Comparison of ENCODE assay signal across 21 cellular contexts in genomic region chr2:84844141-84844540, GRCh38. TPM values are rescaled to one million over a fixed set of nuclear protein-coding genes. Genes with fewer than 3 reads are reported as not detected.
A peak's percentile ranks its signal among the peaks of the same experiment; 100 is the strongest.
DNase-seq lines count a peak whose midpoint lies in the region; ATAC-seq and TF ChIP-seq lines count a peak whose summit lies in the region.
"Had no signal": no experiment of that assay in that cellular context is flagged by ENCODE, and none has a peak within 500 bp of the region (broad histone marks: within the 10 kb centered on the region; RNA-seq: fewer than 3 reads in every experiment).

No MANE protein-coding gene starts in this region.

- no peaks in the 10 kb centered on the region for H3K27me3 ChIP-seq in BLaER1 treated with 17β-estradiol and CSF1 and Interleukin-3, amounts not matched to agents 10 nM and 100 nM
- H3K27me3 ChIP-seq in H9 (ENCODE audit: insufficient read depth, low read length), result no peaks in the 10 kb centered on the region
- H3K27me3 ChIP-seq: heart right ventricle, ovary, sigmoid colon, upper lobe of left lung had no signal

- H4K5ac ChIP-seq in H9 (ENCODE audit: insufficient read length, low read depth, low read length), result no peak overlapping the region

- H2BK15ac ChIP-seq in H9 (ENCODE audit: low read depth, low read length), result no peak overlapping the region

- no CpG with 5 or more reads among the region's 8 CpGs for WGBS in H9 (ENCODE audit: extremely low coverage, insufficient read length, low lambda C conversion rate)

- no peak overlapping the region for H3K23ac ChIP-seq in H9 (ENCODE audit: insufficient read length, low read depth, low read length)

- peaks cover 81% of the 10 kb centered on the region for H3K4me1 Mint-ChIP-seq in activated CD4-positive, alpha-beta T cell treated with anti-CD3 and anti-CD28 coated beads, Interleukin-2, amount 10 ng/mL, durations not matched to agents 24 days and 14 days
- H3K4me1 Mint-ChIP-seq in activated T-helper 1 cell treated with anti-CD3 and anti-CD28 coated beads, Interleukin-12 subunit alpha, Interleukin-12 subunit beta, Interleukin-2, Interleukin-4 antibody, amounts not matched to agents 30 ng/mL and 10 ng/mL and 1 ng/mL, durations not matched to agents 14 hours and 24 hours and 36 hours (ENCODE audit: low read depth), result peaks cover 89% of the 10 kb centered on the region
- peaks cover 8 to 12% of the 10 kb centered on the region in 2 experiments for H3K4me1 Mint-ChIP-seq in H9
- H3K4me1 Mint-ChIP-seq: brain had no signal

- H3K36me3 ChIP-seq in BLaER1 treated with 17β-estradiol and CSF1 and Interleukin-3, amounts not matched to agents 10 nM and 100 nM, result no peaks in the 10 kb centered on the region
- H3K36me3 ChIP-seq: heart right ventricle, ovary, sigmoid colon, upper lobe of left lung had no signal

- H3K79me2 ChIP-seq in H9 (ENCODE audit: insufficient read depth, low read length), result no peaks in the 10 kb centered on the region

- no peak for ATAC-seq in GM19035 (IDR thresholded peaks at IDR 0.05; ENCODE audit: unreplicated experiment)
- ATAC-seq: HCT116, heart right ventricle had no signal

- H3K56ac ChIP-seq in H9 (ENCODE audit: insufficient read length, low read depth, low read length), result no peak overlapping the region

- H2BK12ac ChIP-seq in H9 (ENCODE audit: insufficient read length, low read depth, low read length), result no peak overlapping the region

- H4K20me1 ChIP-seq in BLaER1 treated with 17β-estradiol and CSF1 and Interleukin-3, amounts not matched to agents 10 nM and 100 nM, result no peaks in the 10 kb centered on the region
- no peaks in the 10 kb centered on the region for H4K20me1 ChIP-seq in H9 (ENCODE audit: control insufficient read depth, insufficient read depth, insufficient read length)

- peaks cover 0 to 23% (median 10%) of the 10 kb centered on the region in 11 experiments; a peak in 9 of 22 replicates for H3K9me3 ChIP-seq in BLaER1 treated with 17β-estradiol and CSF1 and Interleukin-3, amounts not matched to agents 10 nM and 100 nM (replicated peaks in 1 of 11)
- H3K9me3 ChIP-seq in H9 (ENCODE audit: control insufficient read depth, low read depth, low read length), result no peaks in the 10 kb centered on the region
- H3K9me3 ChIP-seq: heart right ventricle, ovary, sigmoid colon, upper lobe of left lung had no signal

- DNase-seq in activated CD4-positive, alpha-beta T cell treated with anti-CD3 and anti-CD28 coated beads, Interleukin-2, amount 10 ng/mL, durations not matched to agents 24 days and 14 days, result peak; percentile 61
- DNase-seq in activated CD4-positive, alpha-beta T cell treated with anti-CD3 and anti-CD28 coated beads, Interleukin-2, amount 50 U/mL, for 1 hour, result no peak
- DNase-seq in activated T-helper 1 cell treated with anti-CD3 and anti-CD28 coated beads, Interleukin-12 subunit alpha, Interleukin-12 subunit beta, Interleukin-2, Interleukin-4 antibody, amounts not matched to agents 30 ng/mL and 10 ng/mL and 1 ng/mL, durations not matched to agents 14 hours and 24 hours and 36 hours (ENCODE audit: low spot score), result no peak
- peak; percentile 16 for DNase-seq in mesenteric fat pad (ENCODE audit: low spot score)
- no peak for DNase-seq in NCI-H69 (lab: John Stamatoyannopoulos, UW)
- no peak for DNase-seq in H9
- DNase-seq: C1 segment of cervical spinal cord, DMS79 treated with DMSO at 0.1 percent for 48 hours, heart right ventricle, NCI-H1092, NCI-H2081, NCI-H446 treated with DMSO at 0.1 percent for 48 hours, ovary, RPMI8226, sigmoid colon, upper lobe of left lung had no signal

- peaks cover 37 to 94% (median 81%) of the 10 kb centered on the region in 10 experiments for H3K4me1 ChIP-seq in BLaER1 treated with 17β-estradiol and CSF1 and Interleukin-3, amounts not matched to agents 10 nM and 100 nM
- no peaks in the 10 kb centered on the region for H3K4me1 ChIP-seq in H9 (ENCODE audit: insufficient read depth, low read length)
- H3K4me1 ChIP-seq: sigmoid colon had no signal

- no peak overlapping the region for H3K14ac ChIP-seq in H9 (ENCODE audit: insufficient read depth, low read length)

- H2BK120ac ChIP-seq in H9 (ENCODE audit: low read depth, low read length, poor library complexity, severe bottlenecking), result no peak overlapping the region

- H3K4me2 ChIP-seq in BLaER1 treated with 17β-estradiol and CSF1 and Interleukin-3, amounts not matched to agents 10 nM and 100 nM, result peak overlapping the region; percentile 3 to 93 (median 84); a peak in 19 of 22 replicates
- H3K4me2 ChIP-seq in H9 (ENCODE audit: insufficient read depth, insufficient read length, low read length), result no peak overlapping the region

- no peak overlapping the region for H3K9ac ChIP-seq in BLaER1 treated with 17β-estradiol and CSF1 and Interleukin-3, amounts not matched to agents 10 nM and 100 nM
- H3K9ac ChIP-seq in H9 (ENCODE audit: extremely low read depth, insufficient read length, low read length), result no peak overlapping the region

- H3K27ac ChIP-seq in BLaER1 treated with 17β-estradiol and CSF1 and Interleukin-3, amounts not matched to agents 10 nM and 100 nM, result peak overlapping the region in 5 of 11 experiments; percentile 17 to 85 (median 75); a peak in 7 of 22 replicates
- H3K27ac ChIP-seq in H9 (ENCODE audit: insufficient read length, low read depth, low read length), result no peak overlapping the region
- H3K27ac ChIP-seq: ovary, sigmoid colon, upper lobe of left lung had no signal

- H3K4ac ChIP-seq in H9 (ENCODE audit: low read depth, low read length), result no peak overlapping the region

- H3K27ac Mint-ChIP-seq in activated CD4-positive, alpha-beta T cell treated with anti-CD3 and anti-CD28 coated beads, Interleukin-2, amount 10 ng/mL, durations not matched to agents 24 days and 14 days, result peak overlapping the region; percentile 87
- peak overlapping the region; percentile 74 for H3K27ac Mint-ChIP-seq in activated T-helper 1 cell treated with anti-CD3 and anti-CD28 coated beads, Interleukin-12 subunit alpha, Interleukin-12 subunit beta, Interleukin-2, Interleukin-4 antibody, amounts not matched to agents 30 ng/mL and 10 ng/mL and 1 ng/mL, durations not matched to agents 14 hours and 24 hours and 36 hours
- no peak overlapping the region for H3K27ac Mint-ChIP-seq in H9
- H3K27ac Mint-ChIP-seq: brain had no signal

- no peaks in the 10 kb centered on the region for H3K23me2 ChIP-seq in H9 (ENCODE audit: insufficient read length, low read depth, low read length, poor library complexity, severe bottlenecking)

- no peak for TF ChIP-seq CTCF in H9 (conservative IDR thresholded peaks at IDR 0.05)

- H3K27me3 Mint-ChIP-seq in activated CD4-positive, alpha-beta T cell treated with anti-CD3 and anti-CD28 coated beads, Interleukin-2, amount 10 ng/mL, durations not matched to agents 24 days and 14 days, result no peaks in the 10 kb centered on the region
- H3K27me3 Mint-ChIP-seq in activated T-helper 1 cell treated with anti-CD3 and anti-CD28 coated beads, Interleukin-12 subunit alpha, Interleukin-12 subunit beta, Interleukin-2, Interleukin-4 antibody, amounts not matched to agents 30 ng/mL and 10 ng/mL and 1 ng/mL, durations not matched to agents 14 hours and 24 hours and 36 hours (ENCODE audit: insufficient read depth), result no peaks in the 10 kb centered on the region
- peaks cover 29% of the 10 kb centered on the region for H3K27me3 Mint-ChIP-seq in H9 (ENCODE audit: low read depth)

- peaks cover 8% of the 10 kb centered on the region for H3K9me3 Mint-ChIP-seq in activated CD4-positive, alpha-beta T cell treated with anti-CD3 and anti-CD28 coated beads, Interleukin-2, amount 10 ng/mL, durations not matched to agents 24 days and 14 days
- no peaks in the 10 kb centered on the region for H3K9me3 Mint-ChIP-seq in activated T-helper 1 cell treated with anti-CD3 and anti-CD28 coated beads, Interleukin-12 subunit alpha, Interleukin-12 subunit beta, Interleukin-2, Interleukin-4 antibody, amounts not matched to agents 30 ng/mL and 10 ng/mL and 1 ng/mL, durations not matched to agents 14 hours and 24 hours and 36 hours
- H3K9me3 Mint-ChIP-seq in H9, result no peaks in the 10 kb centered on the region

- H3K79me1 ChIP-seq in H9 (ENCODE audit: insufficient read depth, low read depth, low read length, poor library complexity, severe bottlenecking), result no peaks in the 10 kb centered on the region

- no peak overlapping the region for H2BK20ac ChIP-seq in H9 (ENCODE audit: low read depth, low read length, poor library complexity, severe bottlenecking)

- H2BK5ac ChIP-seq in H9 (ENCODE audit: insufficient read length, low read length), result no peak overlapping the region

- no peak overlapping the region for H3K4me3 ChIP-seq in BLaER1 treated with 17β-estradiol and CSF1 and Interleukin-3, amounts not matched to agents 10 nM and 100 nM
- H3K4me3 ChIP-seq: heart right ventricle, lung, ovary, sigmoid colon, upper lobe of left lung had no signal

- H4K8ac ChIP-seq in H9 (replicated peaks; ENCODE audit: insufficient read length, low read depth, low read length), result no peak overlapping the region

- H3K4me3 Mint-ChIP-seq in activated CD4-positive, alpha-beta T cell treated with anti-CD3 and anti-CD28 coated beads, Interleukin-2, amount 10 ng/mL, durations not matched to agents 24 days and 14 days, result peak overlapping the region; percentile 70
- H3K4me3 Mint-ChIP-seq in activated T-helper 1 cell treated with anti-CD3 and anti-CD28 coated beads, Interleukin-12 subunit alpha, Interleukin-12 subunit beta, Interleukin-2, Interleukin-4 antibody, amounts not matched to agents 30 ng/mL and 10 ng/mL and 1 ng/mL, durations not matched to agents 14 hours and 24 hours and 36 hours, result peak overlapping the region; percentile 45
- H3K4me3 Mint-ChIP-seq in H9, result no peak overlapping the region
- H3K4me3 Mint-ChIP-seq: brain had no signal

- H3K18ac ChIP-seq in H9 (ENCODE audit: insufficient read length, low read depth, low read length), result no peak overlapping the region

- no peak overlapping the region for H2AK5ac ChIP-seq in H9 (ENCODE audit: insufficient read length, low read length)

- intact Hi-C loops in activated CD4-positive, alpha-beta T cell treated with anti-CD3 and anti-CD28 coated beads, Interleukin-2, amount 10 ng/mL, durations not matched to agents 24 days and 14 days (cut with micrococcal nuclease), result loop anchor here (10.0 kb wide), 1 partner anchor 189 kb away; no protein-coding TSS in a partner anchor
- intact Hi-C loops in activated T-helper 1 cell treated with anti-CD3 and anti-CD28 coated beads, Interleukin-12 subunit alpha, Interleukin-12 subunit beta, Interleukin-2, Interleukin-4 antibody, amounts not matched to agents 30 ng/mL and 10 ng/mL and 1 ng/mL, durations not matched to agents 14 hours and 24 hours and 36 hours (cut with micrococcal nuclease), result no loop called here

- H2AFZ ChIP-seq in H9 (ENCODE audit: low read length), result no peak overlapping the region

- H3T11ph ChIP-seq in H9 (ENCODE audit: low read length), result no peak overlapping the region

- no peak overlapping the region for H4K91ac ChIP-seq in H9 (ENCODE audit: insufficient read length, low read depth, low read length)

- H3K36me3 Mint-ChIP-seq in activated CD4-positive, alpha-beta T cell treated with anti-CD3 and anti-CD28 coated beads, Interleukin-2, amount 10 ng/mL, durations not matched to agents 24 days and 14 days (ENCODE audit: low read depth), result peaks cover 43% of the 10 kb centered on the region
- peaks cover 34% of the 10 kb centered on the region for H3K36me3 Mint-ChIP-seq in activated T-helper 1 cell treated with anti-CD3 and anti-CD28 coated beads, Interleukin-12 subunit alpha, Interleukin-12 subunit beta, Interleukin-2, Interleukin-4 antibody, amounts not matched to agents 30 ng/mL and 10 ng/mL and 1 ng/mL, durations not matched to agents 14 hours and 24 hours and 36 hours (ENCODE audit: low read depth)
- H3K36me3 Mint-ChIP-seq in H9 (ENCODE audit: insufficient read depth in 1 of 3, low read depth in 3 of 3), result no peaks in the 10 kb centered on the region; a peak in 1 of 7 replicates
- H3K36me3 Mint-ChIP-seq: brain had no signal

RNA-seq across cellular contexts. Expression of gene TRABD2A, which starts 36.7 kb away (rescaled TPM):
- total RNA-seq in activated CD4-positive, alpha-beta T cell treated with anti-CD3 and anti-CD28 coated beads, Interleukin-2, amount 10 ng/mL, durations not matched to agents 24 days and 14 days, result 56.3 and 59.6 TPM in 2 replicates
- 62.1 and 62.2 TPM in 2 replicates for total RNA-seq in activated T-helper 1 cell treated with anti-CD3 and anti-CD28 coated beads, Interleukin-12 subunit alpha, Interleukin-12 subunit beta, Interleukin-2, Interleukin-4 antibody, amounts not matched to agents 30 ng/mL and 10 ng/mL and 1 ng/mL, durations not matched to agents 14 hours and 24 hours and 36 hours
- total RNA-seq in mesenteric fat pad (6.3 TPM), H9 (2021) (1.4 and 1.7 TPM in 2 replicates)

Comparison
In these comparisons a context has a peak if more than half of its experiments do, and no peak if none do; other contexts are left out.
1. DNase-seq: peak in activated CD4-positive, alpha-beta T cell treated with anti-CD3 and anti-CD28 coated beads, Interleukin-2, amount 10 ng/mL, durations not matched to agents 24 days and 14 days (single experiment) and mesenteric fat pad (single experiment); none in activated CD4-positive, alpha-beta T cell treated with anti-CD3 and anti-CD28 coated beads, Interleukin-2, amount 50 U/mL, for 1 hour (single experiment), activated T-helper 1 cell treated with anti-CD3 and anti-CD28 coated beads, Interleukin-12 subunit alpha, Interleukin-12 subunit beta, Interleukin-2, Interleukin-4 antibody, amounts not matched to agents 30 ng/mL and 10 ng/mL and 1 ng/mL, durations not matched to agents 14 hours and 24 hours and 36 hours (single experiment), NCI-H69 (single experiment) and H9 (single experiment).
2. H3K27ac Mint-ChIP-seq: peak in activated CD4-positive, alpha-beta T cell treated with anti-CD3 and anti-CD28 coated beads, Interleukin-2, amount 10 ng/mL, durations not matched to agents 24 days and 14 days (single experiment) and activated T-helper 1 cell treated with anti-CD3 and anti-CD28 coated beads, Interleukin-12 subunit alpha, Interleukin-12 subunit beta, Interleukin-2, Interleukin-4 antibody, amounts not matched to agents 30 ng/mL and 10 ng/mL and 1 ng/mL, durations not matched to agents 14 hours and 24 hours and 36 hours (single experiment); none in H9 (0 of 3).
3. H3K4me3 Mint-ChIP-seq: peak in activated CD4-positive, alpha-beta T cell treated with anti-CD3 and anti-CD28 coated beads, Interleukin-2, amount 10 ng/mL, durations not matched to agents 24 days and 14 days (single experiment) and activated T-helper 1 cell treated with anti-CD3 and anti-CD28 coated beads, Interleukin-12 subunit alpha, Interleukin-12 subunit beta, Interleukin-2, Interleukin-4 antibody, amounts not matched to agents 30 ng/mL and 10 ng/mL and 1 ng/mL, durations not matched to agents 14 hours and 24 hours and 36 hours (single experiment); none in H9 (0 of 2).